19 cellular contexts compared by ENCODE assay signal in the genomic region with DNA sequence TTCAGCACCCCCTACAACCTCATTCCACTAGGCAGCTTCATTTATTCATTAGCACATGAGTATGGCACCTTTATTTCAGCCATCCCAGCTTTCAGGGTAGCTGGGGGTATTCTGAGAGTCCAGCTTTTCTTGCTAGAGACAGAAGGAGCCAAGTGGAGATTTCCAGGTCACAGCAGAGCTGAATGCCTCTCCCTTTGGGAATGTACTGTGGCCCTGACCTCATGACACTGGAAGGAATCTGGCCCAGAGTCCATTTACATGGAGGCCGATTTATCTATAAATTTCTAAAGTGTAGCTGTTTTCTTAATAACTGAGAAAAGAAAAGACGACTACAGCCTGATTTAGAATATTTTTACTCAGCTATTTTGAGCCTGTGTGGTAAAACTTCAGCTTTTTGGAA. TPM values are rescaled to one million over a fixed set of nuclear protein-coding genes. Genes with fewer than 3 reads are reported as not detected.
DNase-seq lines count a peak whose midpoint lies in the region; ATAC-seq and TF ChIP-seq lines count a peak whose summit lies in the region.
"Had no signal": no experiment of that assay in that cellular context is flagged by ENCODE, and none has a peak within 500 bp of the region (broad histone marks: within the 10 kb centered on the region; RNA-seq: fewer than 3 reads in every experiment).

No MANE protein-coding gene starts in this region.

- no peaks in the 10 kb centered on the region for H3K79me2 ChIP-seq in hepatocyte

- H2AFZ ChIP-seq in hepatocyte: no peak overlapping the region

- H3K36me3 ChIP-seq in right atrium auricular region (no peaks in the 10 kb centered on the region), hepatocyte (replicated peaks; ENCODE audit: insufficient read depth, low read depth) (no peaks in the 10 kb centered on the region), psoas muscle (ENCODE audit: insufficient read depth in 1 of 2, low read depth in 1 of 2) (no peaks in the 10 kb centered on the region)
- H3K36me3 ChIP-seq: BE2C, Peyer's patch had no signal

- H3K4me2 ChIP-seq in hepatocyte: no peak overlapping the region

- no peaks in the 10 kb centered on the region for H4K20me1 ChIP-seq in hepatocyte (ENCODE audit: insufficient read depth, poor library complexity, severe bottlenecking)

- H3K9me3 ChIP-seq in right atrium auricular region (no peaks in the 10 kb centered on the region), hepatocyte (ENCODE audit: low read depth) (no peaks in the 10 kb centered on the region), psoas muscle (no peaks in the 10 kb centered on the region)
- H3K9me3 ChIP-seq: BE2C, Peyer's patch had no signal

- DNase-seq in Right ventricle myocardium superior (no peak), right atrium auricular region (ENCODE audit: low spot score) (no peak), hepatocyte (ENCODE audit: low spot score) (no peak), psoas muscle (peak in 1 of 2 donors; percentile 8), ureter (ENCODE audit: low spot score) (peak; percentile 20), midbrain (lab: John Stamatoyannopoulos, UW) (no peak)
- no peak for DNase-seq in effector CD8-positive, alpha-beta T cell (lab: John Stamatoyannopoulos, UW)
- DNase-seq: BE2C; CD4-positive, CD25-positive, alpha-beta regulatory T cell; COR-L47; GDM1; H9; MM.1S; NCI-H1105; NCI-H2081 treated with DMSO at 0.1 percent for 48 hours; Peyer's patch; SHP77 had no signal

- H3K4me3 ChIP-seq in right atrium auricular region: no peak overlapping the region
- H3K4me3 ChIP-seq in hepatocyte: no peak overlapping the region
- H3K4me3 ChIP-seq in psoas muscle: no peak overlapping the region
- H3K4me3 ChIP-seq: Peyer's patch had no signal

- no peaks in the 10 kb centered on the region for H3K27me3 ChIP-seq in right atrium auricular region
- H3K27me3 ChIP-seq in hepatocyte: no peaks in the 10 kb centered on the region
- H3K27me3 ChIP-seq in psoas muscle (ENCODE audit: insufficient read depth in 3 of 3, low read length in 2 of 3): no peaks in the 10 kb centered on the region
- H3K27me3 ChIP-seq: BE2C, Peyer's patch had no signal

- TF ChIP-seq CTCF in right atrium auricular region (IDR thresholded peaks at IDR 0.05) (no peak), hepatocyte (IDR thresholded peaks at IDR 0.05; ENCODE audit: poor library complexity) (no peak), psoas muscle (IDR thresholded peaks at IDR 0.05) (no peak)

- H3K9me2 ChIP-seq in hepatocyte (replicated peaks; ENCODE audit: insufficient read depth): no peaks in the 10 kb centered on the region

- H3K4me1 ChIP-seq in right atrium auricular region: no peaks in the 10 kb centered on the region
- H3K4me1 ChIP-seq in hepatocyte (ENCODE audit: insufficient read depth): peaks cover 10% of the 10 kb centered on the region
- H3K4me1 ChIP-seq in psoas muscle: peaks cover 6% of the 10 kb centered on the region
- H3K4me1 ChIP-seq: BE2C, Peyer's patch had no signal

- no peak overlapping the region for H3K27ac ChIP-seq in right atrium auricular region
- peak overlapping the region; percentile 49 for H3K27ac ChIP-seq in hepatocyte
- H3K27ac ChIP-seq in psoas muscle: peak overlapping the region; percentile 30
- H3K27ac ChIP-seq: 22Rv1, Peyer's patch had no signal

- peak; percentile 48 for ATAC-seq in Right ventricle myocardium superior (ENCODE audit: poor library complexity)
- peak in 2 of 4 donors; percentile 63 for ATAC-seq in psoas muscle
- ATAC-seq in HG03354 (IDR thresholded peaks at IDR 0.05; ENCODE audit: poor library complexity, severe bottlenecking, unreplicated experiment): no peak

- intact Hi-C loops in Right ventricle myocardium superior (cut with DNase I): no loop called here
- intact Hi-C loops in psoas muscle (cut with DNase I): no loop called here

- WGBS in hepatocyte (ENCODE audit: low lambda C conversion rate, missing lambda C conversion rate): 74% methylated on average over 2 of the region's 2 CpGs
- WGBS in psoas muscle, 3 donors: 28 to 67% (median 36%) methylated on average over 2 of the region's 2 CpGs

RNA-seq across cellular contexts. Expression of a gene that starts 47.2 kb away (rescaled TPM):
- 22.1 TPM for total RNA-seq in Right ventricle myocardium superior
- total RNA-seq in right atrium auricular region: 10 to 100 TPM; 46.1 to 67.4 TPM
- total RNA-seq in hepatocyte: 68.9 and 89.0 TPM in 2 replicates
- polyA plus RNA-seq in hepatocyte: 79.9 and 85.4 TPM in 2 replicates
- total RNA-seq in psoas muscle: 10 to 100 TPM; 11.0 to 49.6 (median 30.8) TPM
- polyA plus RNA-seq in psoas muscle: 10 to 100 TPM; 13.2 to 73.2 (median 49.9) TPM
- total RNA-seq in ureter: 43.2 TPM

Comparison
In these comparisons a context has a peak if more than half of its experiments do, and no peak if none do; other contexts are left out.
1. H3K27ac ChIP-seq: peak in hepatocyte (single experiment) and psoas muscle (single experiment); none in right atrium auricular region (0 of 2).